39 cellular contexts compared by ENCODE assay signal in the genomic region with DNA sequence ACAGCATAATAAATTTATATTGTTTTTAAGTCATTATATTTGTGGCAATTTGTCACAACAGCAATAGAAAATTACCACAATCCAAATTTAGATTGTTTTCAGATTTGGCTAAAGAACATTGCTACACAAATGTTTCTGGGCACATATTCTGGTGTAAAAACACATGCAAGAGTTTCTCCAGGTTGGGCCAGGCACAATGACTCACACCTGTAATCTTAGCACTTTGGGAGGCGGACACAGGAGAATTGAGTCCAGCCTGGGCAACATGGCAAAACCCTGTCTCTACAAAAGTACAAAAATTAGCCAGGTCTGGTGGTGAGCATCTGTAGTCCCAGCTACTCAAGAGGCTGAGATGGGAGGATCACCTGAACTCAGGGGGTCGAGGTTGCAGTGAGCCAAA. TPM values are rescaled to one million over a fixed set of nuclear protein-coding genes. Genes with fewer than 3 reads are reported as not detected.
"Had no signal": no experiment of that assay in that cellular context is flagged by ENCODE, and none has a peak within 500 bp of the region (broad histone marks: within the 10 kb centered on the region; RNA-seq: fewer than 3 reads in every experiment).

No MANE protein-coding gene starts in this region.

- H3K4me3 Mint-ChIP-seq: activated B cell treated with CpG ODN at 0.5 μM for 24 hours; activated CD4-positive, alpha-beta memory T cell treated with anti-CD3 and anti-CD28 coated beads for 36 hours; activated CD8-positive, alpha-beta memory T cell treated with anti-CD3 and anti-CD28 coated beads, Interleukin-2, amount 10 ng/mL, durations not matched to agents 7 days and 5 days; activated naive CD8-positive, alpha-beta T cell treated with anti-CD3 and anti-CD28 coated beads for 36 hours; activated T-cell treated with anti-CD3 and anti-CD28 coated beads, Interleukin-2, amount 50 U/mL, for 72 hours; activated T-helper 17 cell treated with anti-CD3 and anti-CD28 coated beads, Interleukin-2, amount 50 U/mL, for 72 hours had no signal

- DNase-seq: activated B cell treated with CpG ODN at 0.5 μM for 24 hours; activated CD4-positive, alpha-beta memory T cell treated with anti-CD3 and anti-CD28 coated beads for 36 hours; activated CD4-positive, alpha-beta T cell treated with anti-CD3 and anti-CD28 coated beads for 4 hours; activated CD4-positive, alpha-beta T cell treated with anti-CD3 and anti-CD28 coated beads, Interleukin-2, amount 50 U/mL, for 1 hour; activated CD4-positive, CD25-positive, alpha-beta regulatory T cell treated with anti-CD3 and anti-CD28 coated beads, Interleukin-2, amount 50 U/mL, for 72 hours; activated CD8-positive, alpha-beta memory T cell treated with anti-CD3 and anti-CD28 coated beads for 24 hours; activated CD8-positive, alpha-beta memory T cell treated with anti-CD3 and anti-CD28 coated beads, Interleukin-2, amount 10 ng/mL, durations not matched to agents 7 days and 5 days; activated effector memory CD4-positive, alpha-beta T cell treated with anti-CD3 and anti-CD28 coated beads, Interleukin-2, amount 50 U/mL, for 16 hours; activated naive CD4-positive, alpha-beta T cell; activated naive CD4-positive, alpha-beta T cell treated with anti-CD3 and anti-CD28 coated beads, Interleukin-2, amount 50 U/mL, for 16 hours; activated naive CD8-positive, alpha-beta T cell treated with anti-CD3 and anti-CD28 coated beads for 36 hours; activated T-cell treated with anti-CD3 and anti-CD28 coated beads, Interleukin-2, amount 50 U/mL, for 1 hour; activated T-cell treated with anti-CD3 and anti-CD28 coated beads, Interleukin-2, amount 50 U/mL, for 72 hours; amniotic stem cell; central memory CD4-positive, alpha-beta T cell; Karpas-422; KBM-7; MG63; NCI-H1048; NCI-H1105 treated with DMSO at 0.1 percent for 48 hours; NCI-H1436; NCI-H1694; NCI-H1930; NCI-H2171 treated with DMSO at 0.1 percent for 48 hours; NCI-H2227 treated with DMSO at 0.1 percent for 48 hours; NCI-H446; NCI-H510A treated with DMSO at 0.1 percent for 48 hours; PC-9; SIG-M5; SW 1271; T-helper 1 cell; T-helper 2 cell; T-helper 9 cell had no signal

- H3K27ac ChIP-seq: ascending aorta, PC-9, RWPE1, VCaP had no signal

- H3K27me3 ChIP-seq: ascending aorta had no signal

- H3K36me3 ChIP-seq: ascending aorta, MG63 had no signal

- H3K27me3 Mint-ChIP-seq: activated B cell treated with CpG ODN at 0.5 μM for 24 hours; activated CD4-positive, alpha-beta memory T cell treated with anti-CD3 and anti-CD28 coated beads for 36 hours; activated CD8-positive, alpha-beta memory T cell treated with anti-CD3 and anti-CD28 coated beads, Interleukin-2, amount 10 ng/mL, durations not matched to agents 7 days and 5 days; activated naive CD8-positive, alpha-beta T cell treated with anti-CD3 and anti-CD28 coated beads for 36 hours; activated T-helper 17 cell treated with anti-CD3 and anti-CD28 coated beads, Interleukin-2, amount 50 U/mL, for 72 hours had no signal

- FAIRE-seq: RCC 7860 had no signal

- H3K9me3 ChIP-seq: ascending aorta, MG63 had no signal

- H3K4me3 ChIP-seq: ascending aorta, MG63, PC-9 had no signal

- H3K27ac Mint-ChIP-seq: activated B cell treated with CpG ODN at 0.5 μM for 24 hours; activated CD4-positive, alpha-beta memory T cell treated with anti-CD3 and anti-CD28 coated beads for 36 hours; activated CD8-positive, alpha-beta memory T cell treated with anti-CD3 and anti-CD28 coated beads, Interleukin-2, amount 10 ng/mL, durations not matched to agents 7 days and 5 days; activated naive CD8-positive, alpha-beta T cell treated with anti-CD3 and anti-CD28 coated beads for 36 hours; activated T-helper 17 cell treated with anti-CD3 and anti-CD28 coated beads, Interleukin-2, amount 50 U/mL, for 72 hours had no signal

- H3K4me1 ChIP-seq: ascending aorta had no signal

- H3K4me2 ChIP-seq: PC-9 had no signal

- H3K9me3 Mint-ChIP-seq: activated CD4-positive, alpha-beta memory T cell treated with anti-CD3 and anti-CD28 coated beads for 36 hours had no signal

- ATAC-seq: activated CD8-positive, alpha-beta memory T cell treated with anti-CD3 and anti-CD28 coated beads, Interleukin-2, amount 10 ng/mL, durations not matched to agents 7 days and 5 days; activated T-cell treated with anti-CD3 and anti-CD28 coated beads, Interleukin-2, amount 50 U/mL, for 72 hours; activated T-helper 17 cell treated with anti-CD3 and anti-CD28 coated beads, Interleukin-2, amount 50 U/mL, for 72 hours; Right ventricle myocardium inferior had no signal

- H2AFZ ChIP-seq: PC-9 had no signal

RNA-seq across cellular contexts. Expression of gene ERO1B, which starts 8.4 kb away (rescaled TPM):
- total RNA-seq: PC-9 had no signal
